ENCODE assay signal across 21 cellular contexts in the genomic region with DNA sequence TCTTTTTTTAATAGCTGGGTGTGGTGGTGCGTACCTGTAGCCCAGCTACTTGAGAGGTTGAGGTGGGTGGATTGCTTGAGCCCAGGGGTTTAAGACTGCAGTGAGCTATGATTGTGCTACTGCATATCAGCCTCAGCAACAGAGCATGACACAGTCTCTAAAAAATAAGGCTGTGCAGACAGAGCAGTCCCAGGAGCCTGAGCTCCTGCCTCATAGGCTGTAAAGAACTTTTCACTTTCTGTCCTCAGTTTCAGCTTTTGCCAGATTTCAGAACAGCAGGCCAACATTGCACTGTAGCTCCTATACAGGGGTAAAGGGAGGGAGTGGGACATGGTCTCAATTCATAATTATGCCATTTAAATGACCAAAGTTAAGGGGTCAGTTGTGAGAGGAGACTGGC.
A peak's percentile ranks its signal among the peaks of the same experiment; 100 is the strongest.
DNase-seq lines count a peak whose midpoint lies in the region; ATAC-seq, FAIRE-seq and TF ChIP-seq lines count a peak whose summit lies in the region.
"Had no signal": no experiment of that assay in that cellular context is flagged by ENCODE, and none has a peak within 500 bp of the region (broad histone marks: within the 10 kb centered on the region; RNA-seq: fewer than 3 reads in every experiment).

No MANE protein-coding gene starts in this region.

- TF ChIP-seq CTCF in H1 (IDR thresholded peaks at IDR 0.05; ENCODE audit: control extremely low read depth in 1 of 3, insufficient read depth in 1 of 3, low read depth in 1 of 3, low read length in 3 of 3): no peak
- TF ChIP-seq CTCF in heart right ventricle (IDR thresholded peaks at IDR 0.05): no peak
- TF ChIP-seq CTCF in lower lobe of right lung (IDR thresholded peaks at IDR 0.05): no peak
- TF ChIP-seq CTCF in psoas muscle (IDR thresholded peaks at IDR 0.05): no peak

- TF ChIP-seq EP300 in H1 (IDR thresholded peaks at IDR 0.05; ENCODE audit: borderline replicate concordance in 1 of 2, low read depth in 2 of 2, low read length in 2 of 2): no peak

- 0 out of 2 replicates have a peak overlapping the region, but pooled peaks have one; percentile 24 for H2AK5ac ChIP-seq in H1 (ENCODE audit: low read depth, low read length)

- intact Hi-C loops in heart right ventricle (cut with DNase I): loop anchor here in 2 of 10 donors (10.0 kb wide), 2 partner anchors 327 to 337 kb away; no protein-coding TSS in a partner anchor
- intact Hi-C loops in lower lobe of right lung (cut with DNase I): no loop called here
- intact Hi-C loops in psoas muscle (cut with DNase I): loop anchor here in 1 of 2 donors (10.0 kb wide), 1 partner anchor 277 kb away; no protein-coding TSS in a partner anchor

- no peaks in the 10 kb centered on the region for H4K20me1 ChIP-seq in H1 (replicated peaks in 1 of 2; ENCODE audit: control insufficient read depth in 1 of 2, insufficient read depth in 2 of 2, low read length in 2 of 2)

- no peak for FAIRE-seq in H1 (lab: Jason Lieb, UNC)
- FAIRE-seq: A204.1, D721Med, G401.6, GM12891, HepG2, HTR-8/SVneo had no signal

- H3K56ac ChIP-seq in H1 (replicated peaks; ENCODE audit: insufficient read length, low read depth, low read length): no peak overlapping the region

- CTCF ChIA-PET in H1 (lab: Charles Lee; ENCODE audit: partially characterized antibody): interaction anchor here (1.0 kb wide), 1 partner anchor 218 kb away, joined by 3 read pairs; no protein-coding TSS in a partner anchor

- H2BK15ac ChIP-seq in H1 (ENCODE audit: low read length): no peak overlapping the region

- no peaks in the 10 kb centered on the region for H3K79me1 ChIP-seq in H1 (ENCODE audit: low read depth, low read length)

- H3K4me1 ChIP-seq in H1 (replicated peaks in 1 of 4; ENCODE audit: control insufficient read depth in 3 of 4, insufficient read depth in 4 of 4, low read length in 3 of 4) (no peaks in the 10 kb centered on the region), heart right ventricle (peaks cover 0 to 41% (median 11%) of the 10 kb centered on the region in 9 donors), lower lobe of right lung (no peaks in the 10 kb centered on the region), psoas muscle (no peaks in the 10 kb centered on the region)
- H3K4me1 ChIP-seq: BE2C had no signal

- H3K4me3 ChIP-seq in H1 (ENCODE audit: extremely low read depth in 1 of 4, insufficient read depth in 2 of 4, low read depth in 3 of 4, low read length in 4 of 4) (no peak overlapping the region), heart right ventricle (no peak overlapping the region), lower lobe of right lung (no peak overlapping the region), psoas muscle (no peak overlapping the region)
- H3K4me3 ChIP-seq: GM23338 had no signal

- H3K9me3 ChIP-seq in H1 (ENCODE audit: insufficient read depth in 2 of 2, low read depth in 1 of 2, low read length in 1 of 2) (peaks cover 3% of the 10 kb centered on the region in 2 experiments; a peak in 1 of 4 replicates), heart right ventricle (peaks cover 0 to 31% (median 8%) of the 10 kb centered on the region in 11 donors), lower lobe of right lung (no peaks in the 10 kb centered on the region), psoas muscle (no peaks in the 10 kb centered on the region)
- H3K9me3 ChIP-seq: BE2C had no signal

- no peak overlapping the region for H2BK5ac ChIP-seq in H1 (ENCODE audit: low read depth, low read length)

- no peak overlapping the region for H3K23ac ChIP-seq in H1 (ENCODE audit: insufficient read length)

- H3K4me2 ChIP-seq in H1 (ENCODE audit: insufficient read depth in 1 of 2, low read depth in 2 of 2, low read length in 2 of 2): no peak overlapping the region
- H3K4me2 ChIP-seq: GM23338 had no signal

- H3K4ac ChIP-seq in H1 (replicated peaks; ENCODE audit: insufficient read length, low read depth, low read length): no peak overlapping the region

- H2BK20ac ChIP-seq in H1 (ENCODE audit: low read length): no peak overlapping the region

- H3K14ac ChIP-seq in H1 (ENCODE audit: insufficient read length): no peak overlapping the region

- WGBS in H1 (ENCODE audit: extremely low coverage in 1 of 2, insufficient coverage in 1 of 2, insufficient read length in 1 of 2, insufficient replicate concordance in 2 of 2, low coverage in 1 of 2, low lambda C conversion rate in 2 of 2, missing lambda C conversion rate in 1 of 2), 2 experiments: 30% methylated on average over 1 of the region's 1 CpG; no CpG with 5 or more reads in 1 of the 2 experiments
- WGBS in heart right ventricle, 2 donors: 47 to 98% methylated on average over 1 of the region's 1 CpG
- WGBS in psoas muscle, 3 donors: 60 to 100% (median 97%) methylated on average over 1 of the region's 1 CpG

- no peaks in the 10 kb centered on the region for H3K23me2 ChIP-seq in H1 (ENCODE audit: low read depth, low read length)

- H3K79me2 ChIP-seq in H1 (ENCODE audit: control insufficient read depth in 1 of 2, insufficient read depth in 2 of 2, low read length in 2 of 2): no peaks in the 10 kb centered on the region

- no peak overlapping the region for H4K5ac ChIP-seq in H1 (ENCODE audit: insufficient read length, low read depth, low read length)

- no peaks in the 10 kb centered on the region for H3K27me3 ChIP-seq in H1 (replicated peaks in 1 of 4; ENCODE audit: control insufficient read depth in 3 of 4, extremely low read depth in 1 of 4, insufficient read depth in 3 of 4, low read length in 3 of 4)
- no peaks in the 10 kb centered on the region for H3K27me3 ChIP-seq in heart right ventricle
- H3K27me3 ChIP-seq in lower lobe of right lung (ENCODE audit: low read depth): no peaks in the 10 kb centered on the region
- no peaks in the 10 kb centered on the region for H3K27me3 ChIP-seq in psoas muscle (ENCODE audit: insufficient read depth in 3 of 3, low read length in 2 of 3)
- H3K27me3 ChIP-seq: BE2C had no signal

- no peak overlapping the region for H2AFZ ChIP-seq in H1 (ENCODE audit: low read length)

- H3K18ac ChIP-seq in H1 (ENCODE audit: extremely low read depth, low read length): no peak overlapping the region

- DNase-seq in H1 (ENCODE audit: low read depth in 1 of 2, low spot score in 2 of 2): no peak
- no peak for DNase-seq in heart right ventricle
- no peak for DNase-seq in lower lobe of right lung
- DNase-seq in psoas muscle: no peak
- DNase-seq in pons (ENCODE audit: low spot score): no peak
- no peak for DNase-seq in ureter (ENCODE audit: low spot score)
- DNase-seq: BE2C; CD4-positive, alpha-beta memory T cell; DMS153; DMS79 treated with DMSO at 0.1 percent for 48 hours; EL; H9 had no signal

- no peak for TF ChIP-seq POLR2A in H1 (IDR thresholded peaks at IDR 0.05; ENCODE audit: control extremely low read depth in 1 of 2, low read depth in 2 of 2, low read length in 2 of 2)

- TF ChIP-seq RAD21 in H1 (IDR thresholded peaks at IDR 0.05 in 1 of 2, conservative IDR thresholded peaks at IDR 0.05 in 1 of 2; ENCODE audit: low read depth in 2 of 2, low read length in 2 of 2): no peak

- no peak overlapping the region for H4K8ac ChIP-seq in H1 (ENCODE audit: extremely low read depth, insufficient read depth, low read length)

- H3K27ac ChIP-seq in H1 (ENCODE audit: low read depth, low read length) (no peak overlapping the region), heart right ventricle (peak overlapping the region in 8 of 10 donors; percentile 9 to 87 (median 52)), lower lobe of right lung (peak overlapping the region; percentile 7), psoas muscle (peak overlapping the region; percentile 38)
- H3K27ac ChIP-seq: C4-2B had no signal

- H4K91ac ChIP-seq in H1 (replicated peaks; ENCODE audit: insufficient read length, low read length): no peak overlapping the region

- no peak overlapping the region for H2BK12ac ChIP-seq in H1 (ENCODE audit: low read depth, low read length)

- no peak overlapping the region for H2BK120ac ChIP-seq in H1 (replicated peaks; ENCODE audit: low read depth, low read length)

- H3K9ac ChIP-seq in H1 (replicated peaks in 1 of 4; ENCODE audit: extremely low read depth in 1 of 4, low read depth in 3 of 4, low read length in 3 of 4): no peak overlapping the region

- H3K36me3 ChIP-seq in H1 (ENCODE audit: control insufficient read depth in 2 of 4, insufficient read depth in 4 of 4, low read length in 3 of 4): no peaks in the 10 kb centered on the region
- no peaks in the 10 kb centered on the region for H3K36me3 ChIP-seq in heart right ventricle
- no peaks in the 10 kb centered on the region for H3K36me3 ChIP-seq in lower lobe of right lung
- no peaks in the 10 kb centered on the region for H3K36me3 ChIP-seq in psoas muscle (ENCODE audit: insufficient read depth in 1 of 2, low read depth in 1 of 2)
- H3K36me3 ChIP-seq: BE2C had no signal

- POLR2A ChIA-PET in H1 (lab: Charles Lee; ENCODE audit: partially characterized antibody): no interaction called here

- ATAC-seq in heart right ventricle: peak in 7 of 8 donors; percentile 35 to 62 (median 50)
- ATAC-seq in lower lobe of right lung: no peak
- ATAC-seq in psoas muscle: no peak
- ATAC-seq in HG02885 (IDR thresholded peaks at IDR 0.05; ENCODE audit: poor library complexity, unreplicated experiment): no peak
- ATAC-seq: GM23338, HepG2 had no signal

TF ChIP-seq in H1, 55 proteins besides CTCF, POLR2A, EP300 and RAD21:
- no peak for TF ChIP-seq ASH2L (IDR thresholded peaks at IDR 0.05; ENCODE audit: low read length)
- TF ChIP-seq SP4 (IDR thresholded peaks at IDR 0.05; ENCODE audit: low read length): no peak
- no peak for TF ChIP-seq TAF7 (optimal IDR thresholded peaks at IDR 0.05; ENCODE audit: borderline replicate concordance, low read depth, low read length)
- TF ChIP-seq KDM5A (IDR thresholded peaks at IDR 0.05; ENCODE audit: low read length): no peak
TF ChIP-seq in H1: peak in this region for 0.

Comparison
In these comparisons a context has a peak if more than half of its experiments do, and no peak if none do; other contexts are left out.
1. ATAC-seq: peak in heart right ventricle (7 of 8); none in lower lobe of right lung (0 of 2), psoas muscle (0 of 4) and HG02885 (single experiment).